1 cellular context compared by ENCODE assay signal in genomic region chr10:70146489-70147488, GRCh38.
A peak's percentile ranks its signal among the peaks of the same experiment; 100 is the strongest.
TF ChIP-seq lines count a peak whose summit lies in the region.

Gene TYSND1, minus strand, starts transcription at chr10:70146700. Its CDS starts 114 bp downstream, at chr10:70146586.

TF ChIP-seq in HepG2, 621 proteins besides CTCF, POLR2A, EP300 and RAD21 (continued from another document and continues in another):
- TF ChIP-seq GABPA (IDR thresholded peaks at IDR 0.05; ENCODE audit: low read depth, low read length) (no peak), GABPA (CRISPR knock-in tag; IDR thresholded peaks at IDR 0.05; ENCODE audit: low read depth) (peak; percentile 54; the same call in 1 of the 2 replicates), MTERF4 (CRISPR knock-in tag; IDR thresholded peaks at IDR 0.05) (no peak), ZNF761 (CRISPR knock-in tag; conservative IDR thresholded peaks at IDR 0.05) (no peak), ZHX2 (IDR thresholded peaks at IDR 0.05; ENCODE audit: low read depth) (peak; percentile 38; the same call in 1 of the 2 replicates), ZHX2 (CRISPR knock-in tag; IDR thresholded peaks at IDR 0.05; ENCODE audit: borderline replicate concordance) (no peak), SAP130 (CRISPR knock-in tag; IDR thresholded peaks at IDR 0.05; ENCODE audit: low read depth) (peak; percentile 81), ZNF703 (CRISPR knock-in tag; IDR thresholded peaks at IDR 0.05; ENCODE audit: borderline replicate concordance) (no peak), ZNF678 (CRISPR knock-in tag; IDR thresholded peaks at IDR 0.05) (peak; percentile 29; the same call in 1 of the 2 replicates), KLF6 (CRISPR knock-in tag; IDR thresholded peaks at IDR 0.05) (peak; percentile 31; the same call in 1 of the 2 replicates), MED1 (CRISPR knock-in tag; IDR thresholded peaks at IDR 0.05) (peak; percentile 68), ZNF670 (CRISPR knock-in tag; IDR thresholded peaks at IDR 0.05; ENCODE audit: borderline replicate concordance) (peak; percentile 69; the same call in 1 of the 2 replicates), EED (CRISPR knock-in tag; IDR thresholded peaks at IDR 0.05) (no peak), ZNF136 (CRISPR knock-in tag; IDR thresholded peaks at IDR 0.05; ENCODE audit: low read depth) (0 out of 2 replicates have a peak, but pooled peaks have one; percentile 48), FOXA1 (IDR thresholded peaks at IDR 0.05) (no peak), FOXA1 (CRISPR knock-in tag; IDR thresholded peaks at IDR 0.05) (no peak), ZNF460 (CRISPR knock-in tag; IDR thresholded peaks at IDR 0.05; ENCODE audit: borderline replicate concordance) (no peak), MLLT10 (CRISPR knock-in tag; IDR thresholded peaks at IDR 0.05) (no peak), ZNF446 (CRISPR knock-in tag; IDR thresholded peaks at IDR 0.05) (no peak), RELA (CRISPR knock-in tag; IDR thresholded peaks at IDR 0.05) (no peak), ZUFSP (CRISPR knock-in tag; IDR thresholded peaks at IDR 0.05; ENCODE audit: borderline replicate concordance) (no peak), MAZ (IDR thresholded peaks at IDR 0.05; ENCODE audit: borderline replicate concordance, low read depth, low read length) (peak; percentile 27), MAZ (CRISPR knock-in tag; IDR thresholded peaks at IDR 0.05; ENCODE audit: low read depth) (no peak; the same call in 1 of the 2 replicates), ZNF331 (CRISPR knock-in tag; IDR thresholded peaks at IDR 0.05) (no peak; the same call in 1 of the 2 replicates), ZNF264 (CRISPR knock-in tag; IDR thresholded peaks at IDR 0.05) (no peak; the same call in 1 of the 2 replicates), SATB2 (CRISPR knock-in tag; IDR thresholded peaks at IDR 0.05) (peak; percentile 20; the same call in 1 of the 2 replicates), HNF1A (IDR thresholded peaks at IDR 0.05; ENCODE audit: low read depth) (no peak), HNF1A (CRISPR knock-in tag; IDR thresholded peaks at IDR 0.05; ENCODE audit: borderline replicate concordance) (peak; percentile 21; the same call in 1 of the 2 replicates), ZNF777 (CRISPR knock-in tag; IDR thresholded peaks at IDR 0.05) (no peak), YY1 (IDR thresholded peaks at IDR 0.05; ENCODE audit: insufficient read depth, insufficient replicate concordance, low read depth, low read length) (peak; percentile 62), PLSCR1 (CRISPR knock-in tag; IDR thresholded peaks at IDR 0.05; ENCODE audit: borderline replicate concordance) (no peak), AGO2 (optimal IDR thresholded peaks at IDR 0.05; ENCODE audit: low read depth, low read length) (no peak), ARID4A (CRISPR knock-in tag; IDR thresholded peaks at IDR 0.05; ENCODE audit: borderline replicate concordance) (peak; percentile 36; the same call in 1 of the 2 replicates), ZNF607 (CRISPR knock-in tag; IDR thresholded peaks at IDR 0.05; ENCODE audit: borderline replicate concordance) (no peak; the same call in 1 of the 2 replicates), ZNF747 (CRISPR knock-in tag; IDR thresholded peaks at IDR 0.05; ENCODE audit: borderline replicate concordance) (no peak), HOMEZ (CRISPR knock-in tag; IDR thresholded peaks at IDR 0.05; ENCODE audit: low read depth) (peak; percentile 68), PTBP1 (IDR thresholded peaks at IDR 0.05; ENCODE audit: low read depth, low read length, poor library complexity, severe bottlenecking) (no peak), ZNF44 (CRISPR knock-in tag; IDR thresholded peaks at IDR 0.05) (0 out of 2 replicates have a peak, but pooled peaks have one; percentile 46), ZNF558 (CRISPR knock-in tag; IDR thresholded peaks at IDR 0.05; ENCODE audit: borderline replicate concordance) (no peak; the same call in 1 of the 2 replicates), MXD1 (CRISPR knock-in tag; IDR thresholded peaks at IDR 0.05) (peak; percentile 57; the same call in 1 of the 2 replicates), JUNB (CRISPR knock-in tag; IDR thresholded peaks at IDR 0.05; ENCODE audit: borderline replicate concordance) (no peak), POGZ (CRISPR knock-in tag; IDR thresholded peaks at IDR 0.05) (peak; percentile 89), HNRNPL (IDR thresholded peaks at IDR 0.05; ENCODE audit: low read depth, low read length) (no peak), NFYC (CRISPR knock-in tag; IDR thresholded peaks at IDR 0.05) (peak; percentile 84), HCFC1 (IDR thresholded peaks at IDR 0.05; ENCODE audit: low read depth, low read length) (peak; percentile 4; the same call in 1 of the 2 replicates)
